ENCODE assay signal across 16 cellular contexts in the genomic region with DNA sequence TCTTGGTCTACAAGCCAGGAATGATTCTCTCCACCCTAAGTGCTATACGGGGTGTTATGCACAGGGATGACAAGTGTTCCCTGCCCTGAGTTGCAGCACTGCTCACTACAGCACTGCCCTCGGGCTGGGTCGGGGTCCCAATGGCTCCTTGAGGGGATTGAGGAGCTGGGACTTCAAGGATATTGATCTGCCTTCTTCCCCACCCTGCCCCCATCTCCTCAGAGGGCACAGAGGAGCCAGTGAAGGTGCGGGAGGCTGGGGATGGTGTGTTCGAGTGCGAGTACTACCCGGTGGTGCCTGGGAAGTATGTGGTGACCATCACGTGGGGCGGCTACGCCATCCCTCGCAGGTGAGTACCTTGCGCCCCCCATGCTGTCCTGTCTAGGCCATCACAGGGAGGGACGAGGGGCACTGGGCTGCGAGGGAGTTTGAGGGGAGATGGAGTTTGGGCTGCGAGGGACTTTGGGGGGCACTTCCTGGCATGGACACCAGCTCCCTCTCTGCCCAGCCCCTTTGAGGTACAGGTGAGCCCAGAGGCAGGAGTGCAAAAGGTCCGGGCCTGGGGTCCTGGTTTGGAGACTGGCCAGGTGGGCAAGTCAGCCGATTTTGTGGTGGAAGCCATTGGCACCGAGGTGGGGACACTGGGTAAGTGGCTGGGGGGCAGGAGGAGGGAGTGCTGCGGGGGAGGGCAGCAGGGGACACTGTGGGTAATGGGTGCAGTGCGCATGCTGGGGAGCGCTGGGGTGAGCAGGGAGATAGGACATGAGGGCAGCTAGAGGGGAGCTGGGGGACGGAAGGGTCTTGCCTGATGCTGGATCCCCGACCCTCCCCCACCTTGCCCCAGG. TPM values are rescaled to one million over a fixed set of nuclear protein-coding genes. Genes with fewer than 3 reads are reported as not detected.
"Had no signal": no experiment of that assay in that cellular context is flagged by ENCODE, and none has a peak within 500 bp of the region (broad histone marks: within the 10 kb centered on the region; RNA-seq: fewer than 3 reads in every experiment).

No MANE protein-coding gene starts in this region.

- H3K27me3 ChIP-seq: body of pancreas, colonic mucosa, esophagus squamous epithelium, right lobe of liver, stomach, uterus had no signal

- H3K9me3 ChIP-seq: body of pancreas, colonic mucosa, esophagus squamous epithelium, right lobe of liver, stomach, uterus had no signal

- H3K9me3 Mint-ChIP-seq: activated CD4-positive, alpha-beta T cell treated with anti-CD3 and anti-CD28 coated beads, Interleukin-2, amount 10 ng/mL, durations not matched to agents 7 days and 5 days; activated naive CD8-positive, alpha-beta T cell treated with anti-CD3 and anti-CD28 coated beads for 36 hours; immature natural killer cell; naive thymus-derived CD8-positive, alpha-beta T cell; T-helper 2 cell treated with Interferon-gamma antibody and Interleukin-4, amounts not matched to agents 5 μg/mL and 100 μg/mL, for 36 hours had no signal

- DNase-seq: activated CD4-positive, alpha-beta T cell treated with anti-CD3 and anti-CD28 coated beads, Interleukin-2, amount 10 ng/mL, durations not matched to agents 7 days and 5 days; activated CD4-positive, CD25-positive, alpha-beta regulatory T cell; activated gamma-delta T cell treated with Interleukin-2 at 50 U/mL for 16 hours; activated naive CD8-positive, alpha-beta T cell treated with anti-CD3 and anti-CD28 coated beads for 36 hours; amygdala; esophagus squamous epithelium; immature natural killer cell; stimulated activated CD4-positive, alpha-beta T cell treated with anti-CD3 and anti-CD28 coated beads, Interleukin-1b, Interleukin-23, amount 100 ng/mL, for 48 hours; stomach; SW 1271 had no signal

- H3K27me3 Mint-ChIP-seq: activated CD4-positive, alpha-beta T cell treated with anti-CD3 and anti-CD28 coated beads, Interleukin-2, amount 10 ng/mL, durations not matched to agents 7 days and 5 days; activated naive CD8-positive, alpha-beta T cell treated with anti-CD3 and anti-CD28 coated beads for 36 hours; naive thymus-derived CD8-positive, alpha-beta T cell had no signal

- H3K36me3 Mint-ChIP-seq: activated naive CD8-positive, alpha-beta T cell treated with anti-CD3 and anti-CD28 coated beads for 36 hours; immature natural killer cell; naive thymus-derived CD8-positive, alpha-beta T cell had no signal

- H3K36me3 ChIP-seq: colonic mucosa, right lobe of liver, uterus had no signal

- H3K4me1 ChIP-seq: body of pancreas, colonic mucosa, right lobe of liver had no signal

- H3K4me3 ChIP-seq: body of pancreas, colonic mucosa, esophagus squamous epithelium, right lobe of liver, stomach, uterus had no signal

- H3K4me1 Mint-ChIP-seq: activated CD4-positive, alpha-beta T cell treated with anti-CD3 and anti-CD28 coated beads, Interleukin-2, amount 10 ng/mL, durations not matched to agents 7 days and 5 days had no signal

- H3K4me3 Mint-ChIP-seq: activated CD4-positive, alpha-beta T cell treated with anti-CD3 and anti-CD28 coated beads, Interleukin-2, amount 10 ng/mL, durations not matched to agents 7 days and 5 days; activated naive CD8-positive, alpha-beta T cell treated with anti-CD3 and anti-CD28 coated beads for 36 hours; immature natural killer cell; naive thymus-derived CD8-positive, alpha-beta T cell; T-helper 2 cell treated with Interferon-gamma antibody and Interleukin-4, amounts not matched to agents 5 μg/mL and 100 μg/mL, for 36 hours had no signal

- H3K27ac ChIP-seq: body of pancreas, colonic mucosa, esophagus squamous epithelium, right lobe of liver, uterus had no signal

- H3K27ac Mint-ChIP-seq: activated CD4-positive, alpha-beta T cell treated with anti-CD3 and anti-CD28 coated beads, Interleukin-2, amount 10 ng/mL, durations not matched to agents 7 days and 5 days; activated naive CD8-positive, alpha-beta T cell treated with anti-CD3 and anti-CD28 coated beads for 36 hours; immature natural killer cell; naive thymus-derived CD8-positive, alpha-beta T cell; T-helper 2 cell treated with Interferon-gamma antibody and Interleukin-4, amounts not matched to agents 5 μg/mL and 100 μg/mL, for 36 hours had no signal

- ATAC-seq: body of pancreas, right lobe of liver had no signal

RNA-seq across cellular contexts. Expression of gene FLNC, which starts 10.3 kb away (rescaled TPM):
- total RNA-seq: activated CD4-positive, alpha-beta T cell treated with anti-CD3 and anti-CD28 coated beads, Interleukin-2, amount 10 ng/mL, durations not matched to agents 7 days and 5 days; naive thymus-derived CD8-positive, alpha-beta T cell had no signal
- polyA plus RNA-seq: immature natural killer cell had no signal
